27 cellular contexts compared by ENCODE assay signal in genomic region chr16:56591377-56592060, GRCh38. TPM values are rescaled to one million over a fixed set of nuclear protein-coding genes. Genes with fewer than 3 reads are reported as not detected.
A peak's percentile ranks its signal among the peaks of the same experiment; 100 is the strongest.
DNase-seq lines count a peak whose midpoint lies in the region; FAIRE-seq and TF ChIP-seq lines count a peak whose summit lies in the region.
"Had no signal": no experiment of that assay in that cellular context is flagged by ENCODE, and none has a peak within 500 bp of the region (broad histone marks: within the 10 kb centered on the region; RNA-seq: fewer than 3 reads in every experiment).

No MANE protein-coding gene starts in this region.

- intact Hi-C loops in testis (cut with DNase I; ENCODE audit: low total_unique reads), result no loop called here
- intact Hi-C loops in MCF 10A (cut with micrococcal nuclease), result no loop called here
- intact Hi-C loops in uterus (cut with DNase I; ENCODE audit: low total_unique reads), result no loop called here

- no peaks in the 10 kb centered on the region for H3K27me3 Mint-ChIP-seq in MCF 10A (ENCODE audit: insufficient read depth, unreplicated experiment)

- H3K27ac ChIP-seq in coronary artery (no peak overlapping the region), testis (no peak overlapping the region), uterus (no peak overlapping the region)
- H3K27ac ChIP-seq: 22Rv1, brain microvascular endothelial cell, transverse colon had no signal

- BruUV-seq in MCF 10A (replicated peaks; lab: Mats Ljungman, UMichigan), result no TSS peak

- H3K36me3 ChIP-seq in testis (ENCODE audit: low read depth, missing control alignments), result no peaks in the 10 kb centered on the region
- no peaks in the 10 kb centered on the region for H3K36me3 ChIP-seq in uterus
- H3K36me3 ChIP-seq: brain microvascular endothelial cell, transverse colon had no signal

- H3K9me3 ChIP-seq in testis (no peaks in the 10 kb centered on the region), uterus (no peaks in the 10 kb centered on the region)
- H3K9me3 ChIP-seq: transverse colon had no signal

- 55 to 57% methylated on average over 4 of the region's 4 CpGs for WGBS in testis, 2 donors

- FAIRE-seq in HTR-8/SVneo (lab: Jason Lieb, UNC), result no peak
- FAIRE-seq: GM12878, GM19239 had no signal

- no peak overlapping the region for H3K27ac Mint-ChIP-seq in MCF 10A (ENCODE audit: low read depth, unreplicated experiment)
- H3K27ac Mint-ChIP-seq: activated CD4-positive, alpha-beta T cell treated with anti-CD3 and anti-CD28 coated beads, Interleukin-2, amount 10 ng/mL, durations not matched to agents 24 days and 14 days; activated naive CD8-positive, alpha-beta T cell treated with anti-CD3 and anti-CD28 coated beads, Interleukin-2, amount 50 U/mL, for 24 hours; memory B cell had no signal

- H3K9me3 Mint-ChIP-seq in MCF 10A (ENCODE audit: unreplicated experiment), result no peaks in the 10 kb centered on the region
- H3K9me3 Mint-ChIP-seq: activated CD4-positive, alpha-beta T cell treated with anti-CD3 and anti-CD28 coated beads, Interleukin-2, amount 10 ng/mL, durations not matched to agents 24 days and 14 days; activated naive CD8-positive, alpha-beta T cell treated with anti-CD3 and anti-CD28 coated beads, Interleukin-2, amount 50 U/mL, for 24 hours had no signal

- CTCF ChIA-PET in MCF 10A (lab: Yijun Ruan, JAX), result interaction anchor here (0.6 to 2.3 kb wide), 6 partner anchors 9 to 339 kb away, joined by 3 to 14 read pairs (median 4); no protein-coding TSS in a partner anchor

- no peak for TF ChIP-seq CTCF in coronary artery (IDR thresholded peaks at IDR 0.05)
- TF ChIP-seq CTCF in testis (IDR thresholded peaks at IDR 0.05), result no peak
- no peak for TF ChIP-seq CTCF in MCF 10A (IDR thresholded peaks at IDR 0.05; ENCODE audit: unreplicated experiment)
- TF ChIP-seq CTCF in uterus (IDR thresholded peaks at IDR 0.05), result no peak

- H3K27me3 ChIP-seq in testis, result no peaks in the 10 kb centered on the region
- no peaks in the 10 kb centered on the region for H3K27me3 ChIP-seq in uterus

- no peak overlapping the region for H3K4me3 Mint-ChIP-seq in MCF 10A (ENCODE audit: unreplicated experiment)
- H3K4me3 Mint-ChIP-seq: activated naive CD8-positive, alpha-beta T cell treated with anti-CD3 and anti-CD28 coated beads, Interleukin-2, amount 50 U/mL, for 24 hours; memory B cell had no signal

- H3K4me1 Mint-ChIP-seq in MCF 10A (ENCODE audit: insufficient read depth, unreplicated experiment), result no peaks in the 10 kb centered on the region

- POLR2A ChIA-PET in MCF 10A (lab: Yijun Ruan, JAX), result interaction anchor here (1.8 kb wide), 1 partner anchor 15 kb away, joined by 6 read pairs; no protein-coding TSS in a partner anchor

- peaks cover 9% of the 10 kb centered on the region for H3K4me1 ChIP-seq in testis
- peaks cover 0 to 8% of the 10 kb centered on the region in 2 donors for H3K4me1 ChIP-seq in uterus

- no peak overlapping the region for H3K4me3 ChIP-seq in coronary artery
- H3K4me3 ChIP-seq in testis, result no peak overlapping the region
- H3K4me3 ChIP-seq in uterus, result no peak overlapping the region
- H3K4me3 ChIP-seq: GM12878, transverse colon had no signal

- TF ChIP-seq POLR2A in testis (IDR thresholded peaks at IDR 0.05) (no peak), uterus (IDR thresholded peaks at IDR 0.05) (no peak)

- DNase-seq in SIG-M5 treated with dmso at 0.1 percent for 504 hours (lab: John Stamatoyannopoulos, UW; ENCODE audit: unreplicated experiment) (peak; percentile 63), SIG-M5 (lab: John Stamatoyannopoulos, UW) (no peak), SKM-1 (lab: John Stamatoyannopoulos, UW; ENCODE audit: unreplicated experiment) (peak; percentile 86), coronary artery (ENCODE audit: low spot score) (peak; percentile 46), testis (peak; percentile 25), MCF 10A (ENCODE audit: unreplicated experiment) (no peak), HTR-8/SVneo (ENCODE audit: insufficient read length, low spot score) (no peak), uterus (no peak)
- DNase-seq: activated CD4-positive, alpha-beta T cell treated with anti-CD3 and anti-CD28 coated beads, Interleukin-2, amount 10 ng/mL, durations not matched to agents 24 days and 14 days; activated naive CD8-positive, alpha-beta T cell treated with anti-CD3 and anti-CD28 coated beads, Interleukin-2, amount 50 U/mL, for 24 hours; brain microvascular endothelial cell; DMS79; KG1; kidney glomerular epithelial cell; NCI-H1105 treated with DMSO at 0.1 percent for 48 hours; NCI-H2107; NCI-H510A treated with DMSO at 0.1 percent for 48 hours; stimulated activated CD4-positive, alpha-beta T cell treated with anti-CD3 and anti-CD28 coated beads, Interleukin-4, amount 100 ng/mL, for 1 hour; stimulated activated naive CD8-positive, alpha-beta T cell treated with anti-CD3 and anti-CD28 coated beads, Interleukin-15, Interleukin-2, amounts not matched to agents 100 U/mL and 50 U/mL, for 24 hours; transverse colon had no signal

- H3K36me3 Mint-ChIP-seq in MCF 10A (ENCODE audit: insufficient read depth, unreplicated experiment), result peaks cover 5% of the 10 kb centered on the region
- H3K36me3 Mint-ChIP-seq: memory B cell had no signal

RNA-seq across cellular contexts. Expression of gene MT3, which starts 2.2 kb away (rescaled TPM):
- total RNA-seq in testis, result 1 to 10 TPM in 1 of 2 donors, not detected in 1; 4.6 TPM
- 12.0 TPM for polyA plus RNA-seq in testis (ENCODE audit: insufficient read depth, low read depth, low replicate concordance)
- total RNA-seq in MCF 10A (2022), result not detected in 2 replicates
- not detected for total RNA-seq in uterus
- total RNA-seq: fibroblast of lung, glomerular endothelial cell, GM12878, myocyte had no signal
- polyA plus RNA-seq: fibroblast of lung had no signal

RNA-seq across cellular contexts. Expression of gene MT2A, which starts 16.9 kb away (rescaled TPM):
- total RNA-seq in testis (10 to 100 TPM; 20.1 to 30.7 TPM), MCF 10A (2022) (2,490 and 3,582 TPM in 2 replicates), uterus (100 to 1,000 TPM in 1 of 4 donors, 10 to 100 TPM in 1, under 1 TPM in 2; 0.69 to 152 (median 17.4) TPM)
- polyA plus RNA-seq in testis (ENCODE audit: insufficient read depth, low read depth, low replicate concordance), result 77.1 TPM

RNA-seq across cellular contexts. Expression of gene MT4, which starts 26.6 kb away (rescaled TPM):
- total RNA-seq in testis (not detected), MCF 10A (2022) (not detected in 2 replicates), uterus (not detected)
- polyA plus RNA-seq in testis (ENCODE audit: insufficient read depth, low read depth, low replicate concordance), result 2.3 TPM
- total RNA-seq: activated CD4-positive, alpha-beta T cell treated with anti-CD3 and anti-CD28 coated beads, Interleukin-2, amount 10 ng/mL, durations not matched to agents 24 days and 14 days; fibroblast of lung; glomerular endothelial cell; GM12878; myocyte had no signal
- polyA plus RNA-seq: fibroblast of lung, GM12878 had no signal

RNA-seq across cellular contexts. Expression of gene MT1E, which starts 34.1 kb away (rescaled TPM):
- 10 to 100 TPM; 10.5 to 55.4 TPM for total RNA-seq in testis
- 22.4 TPM for polyA plus RNA-seq in testis (ENCODE audit: insufficient read depth, low read depth, low replicate concordance)
- 518 and 934 TPM in 2 replicates for total RNA-seq in MCF 10A (2022)
- 10 to 100 TPM in 2 of 4 donors, under 1 TPM in 1, not detected in 1; 0.48 to 51.9 (median 51.2) TPM for total RNA-seq in uterus

RNA-seq across cellular contexts. Expression of gene MT1M, which starts 40.9 kb away (rescaled TPM):
- total RNA-seq in testis, result 1 to 10 TPM; 2.2 to 3.7 TPM
- 2.6 TPM for polyA plus RNA-seq in testis (ENCODE audit: insufficient read depth, low read depth, low replicate concordance)
- not detected in 2 replicates for total RNA-seq in MCF 10A (2022)
- 10 to 100 TPM in 1 of 4 donors, 1 to 10 TPM in 1, not detected in 2; 6.2 to 16.6 TPM for total RNA-seq in uterus
- total RNA-seq: activated CD4-positive, alpha-beta T cell treated with anti-CD3 and anti-CD28 coated beads, Interleukin-2, amount 10 ng/mL, durations not matched to agents 24 days and 14 days; glomerular endothelial cell; GM12878; myocyte had no signal
- polyA plus RNA-seq: GM12878 had no signal

Comparison
In these comparisons a context has a peak if more than half of its experiments do, and no peak if none do; other contexts are left out.
1. DNase-seq: peak in SIG-M5 treated with dmso at 0.1 percent for 504 hours (single experiment), SKM-1 (single experiment), coronary artery (single experiment) and testis (single experiment); none in SIG-M5 (single experiment), MCF 10A (single experiment), HTR-8/SVneo (single experiment) and uterus (0 of 2).
2. RNA of gene MT2A, which starts 16.9 kb away (total RNA-seq): 2,490 to 3,582 TPM in MCF 10A; 0.69 to 152 TPM in uterus and 20.1 to 30.7 TPM in testis; every median in the first group is over 10 times any median in the second.